Comparison of ENCODE assay signal across 30 cellular contexts in the genomic region with DNA sequence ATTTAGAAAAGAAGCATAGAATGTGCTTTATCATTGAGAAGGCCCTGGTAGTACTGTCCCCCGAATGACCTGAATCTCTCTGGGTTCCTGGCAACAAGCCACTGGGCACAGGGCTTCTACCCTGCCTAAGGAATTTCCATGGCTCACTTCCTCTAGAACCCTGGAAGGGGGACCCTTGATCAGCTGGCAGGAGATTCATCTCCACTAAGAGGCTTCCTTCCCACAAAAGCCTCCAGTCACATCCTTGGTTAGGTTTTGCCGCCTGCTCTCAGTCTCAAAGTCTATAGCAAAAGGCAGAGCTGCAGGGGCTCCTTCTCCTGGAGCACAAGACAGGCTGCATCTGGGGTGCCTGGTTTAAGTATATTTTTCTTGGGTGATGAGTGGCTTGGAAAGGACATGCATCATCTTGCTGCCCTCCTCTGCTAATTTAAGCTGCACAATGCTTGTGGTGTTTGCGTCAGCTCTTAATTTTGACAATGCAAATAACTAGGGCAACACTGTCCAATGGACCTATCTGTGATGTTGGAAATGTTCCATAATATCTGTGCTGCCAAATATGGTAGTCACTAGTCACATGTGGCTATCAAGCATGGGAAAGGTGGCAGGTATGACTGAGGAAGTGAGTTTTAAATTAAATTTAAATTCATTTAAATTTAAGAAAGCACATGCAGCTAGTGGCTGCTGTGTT. TPM values are rescaled to one million over a fixed set of nuclear protein-coding genes. Genes with fewer than 3 reads are reported as not detected.
DNase-seq lines count a peak whose midpoint lies in the region; ATAC-seq and TF ChIP-seq lines count a peak whose summit lies in the region.
"Had no signal": no experiment of that assay in that cellular context is flagged by ENCODE, and none has a peak within 500 bp of the region (broad histone marks: within the 10 kb centered on the region; RNA-seq: fewer than 3 reads in every experiment).

No MANE protein-coding gene starts in this region.

- POLR2A ChIA-PET in activated CD4-positive, alpha-beta memory T cell treated with anti-CD3 and anti-CD28 coated beads for 36 hours (lab: Charles Lee), result no interaction called here

- no peaks in the 10 kb centered on the region for H3K9me3 Mint-ChIP-seq in nephron
- H3K9me3 Mint-ChIP-seq in activated CD4-positive, alpha-beta memory T cell treated with anti-CD3 and anti-CD28 coated beads for 36 hours, result no peaks in the 10 kb centered on the region
- H3K9me3 Mint-ChIP-seq: activated T-cell treated with anti-CD3 and anti-CD28 coated beads, Interleukin-2, amount 50 U/mL, for 72 hours; endodermal cell; immature natural killer cell; stimulated activated memory B cell treated with anti-CD40 and anti-IgM and Interleukin-4, amounts not matched to agents 10 μg/mL and 1 μg/mL and 100 μg/mL, for 72 hours had no signal

- CTCF ChIA-PET in activated CD4-positive, alpha-beta memory T cell treated with anti-CD3 and anti-CD28 coated beads for 36 hours (lab: Charles Lee), result interaction anchor here (0.6 to 1.0 kb wide), 4 partner anchors 24 to 332 kb away, joined by 3 to 4 read pairs (median 3); no protein-coding TSS in a partner anchor

- peaks cover 67% of the 10 kb centered on the region for H3K4me1 Mint-ChIP-seq in nephron
- no peaks in the 10 kb centered on the region for H3K4me1 Mint-ChIP-seq in activated CD4-positive, alpha-beta memory T cell treated with anti-CD3 and anti-CD28 coated beads for 36 hours (ENCODE audit: low read depth)
- H3K4me1 Mint-ChIP-seq: activated CD8-positive, alpha-beta memory T cell treated with anti-CD3 and anti-CD28 coated beads, Interleukin-2, amount 10 ng/mL, durations not matched to agents 7 days and 5 days; immature natural killer cell; stimulated activated memory B cell treated with anti-CD40 and anti-IgM and Interleukin-4, amounts not matched to agents 10 μg/mL and 1 μg/mL and 100 μg/mL, for 72 hours had no signal

- peak overlapping the region; percentile 64 for H3K27ac ChIP-seq in brain microvascular endothelial cell
- H3K27ac ChIP-seq: cardiac muscle cell, gastroesophageal sphincter, GM23248, KMS-11 had no signal

- ATAC-seq in HG03439 (IDR thresholded peaks at IDR 0.05; ENCODE audit: unreplicated experiment), result no peak
- ATAC-seq: activated CD8-positive, alpha-beta memory T cell treated with anti-CD3 and anti-CD28 coated beads, Interleukin-2, amount 10 ng/mL, durations not matched to agents 7 days and 5 days; activated T-cell treated with anti-CD3 and anti-CD28 coated beads, Interleukin-2, amount 50 U/mL, for 72 hours; gastroesophageal sphincter; left lobe of liver; sciatic nerve; stimulated activated memory B cell treated with anti-CD40 and anti-IgM and Interleukin-4, amounts not matched to agents 10 μg/mL and 1 μg/mL and 100 μg/mL, for 72 hours had no signal

- no peak overlapping the region for H3K4me3 Mint-ChIP-seq in nephron
- no peak overlapping the region for H3K4me3 Mint-ChIP-seq in activated CD4-positive, alpha-beta memory T cell treated with anti-CD3 and anti-CD28 coated beads for 36 hours
- H3K4me3 Mint-ChIP-seq: activated CD8-positive, alpha-beta memory T cell treated with anti-CD3 and anti-CD28 coated beads, Interleukin-2, amount 10 ng/mL, durations not matched to agents 7 days and 5 days; activated T-cell treated with anti-CD3 and anti-CD28 coated beads, Interleukin-2, amount 50 U/mL, for 72 hours; endodermal cell; immature natural killer cell; stimulated activated memory B cell treated with anti-CD40 and anti-IgM and Interleukin-4, amounts not matched to agents 10 μg/mL and 1 μg/mL and 100 μg/mL, for 72 hours had no signal

- H3K36me3 Mint-ChIP-seq in nephron (ENCODE audit: low read depth), result no peaks in the 10 kb centered on the region
- H3K36me3 Mint-ChIP-seq in activated CD4-positive, alpha-beta memory T cell treated with anti-CD3 and anti-CD28 coated beads for 36 hours, result no peaks in the 10 kb centered on the region
- H3K36me3 Mint-ChIP-seq: activated CD8-positive, alpha-beta memory T cell treated with anti-CD3 and anti-CD28 coated beads, Interleukin-2, amount 10 ng/mL, durations not matched to agents 7 days and 5 days had no signal

- no peak overlapping the region for H3K4me3 ChIP-seq in brain microvascular endothelial cell (ENCODE audit: low read depth, low read length)
- H3K4me3 ChIP-seq: cardiac muscle cell, gastroesophageal sphincter, GM23248 had no signal

- intact Hi-C loops in activated CD4-positive, alpha-beta memory T cell treated with anti-CD3 and anti-CD28 coated beads for 36 hours (cut with micrococcal nuclease), result no loop called here

- in situ Hi-C loops in G401 (cut with HindIII; ENCODE audit: low sequenced_read_pairs), result no loop called here
- in situ Hi-C loops in brain microvascular endothelial cell (cut with HindIII; ENCODE audit: low pct_ligation_motif_present, low sequenced_read_pairs), result no loop called here

- H3K36me3 ChIP-seq in brain microvascular endothelial cell (replicated peaks), result no peaks in the 10 kb centered on the region
- H3K36me3 ChIP-seq: cardiac muscle cell, gastroesophageal sphincter had no signal

- H3K27me3 Mint-ChIP-seq in nephron (ENCODE audit: low read depth), result no peaks in the 10 kb centered on the region
- no peaks in the 10 kb centered on the region for H3K27me3 Mint-ChIP-seq in activated CD4-positive, alpha-beta memory T cell treated with anti-CD3 and anti-CD28 coated beads for 36 hours
- H3K27me3 Mint-ChIP-seq: activated CD8-positive, alpha-beta memory T cell treated with anti-CD3 and anti-CD28 coated beads, Interleukin-2, amount 10 ng/mL, durations not matched to agents 7 days and 5 days; stimulated activated memory B cell treated with anti-CD40 and anti-IgM and Interleukin-4, amounts not matched to agents 10 μg/mL and 1 μg/mL and 100 μg/mL, for 72 hours had no signal

- H3K27me3 ChIP-seq in brain microvascular endothelial cell (replicated peaks), result no peaks in the 10 kb centered on the region
- H3K27me3 ChIP-seq: cardiac muscle cell, gastroesophageal sphincter had no signal

- TF ChIP-seq CTCF in brain microvascular endothelial cell (IDR thresholded peaks at IDR 0.05; ENCODE audit: low read depth, low read length, missing control alignments) (no peak), nephron (IDR thresholded peaks at IDR 0.05; ENCODE audit: unreplicated experiment in 3 of 3) (no peak)

- DNase-seq in G401 (ENCODE audit: low spot score) (peak; percentile 51), NCI-H226 (peak; percentile 46), brain microvascular endothelial cell (peak; percentile 48)
- no peak for DNase-seq in effector CD8-positive, alpha-beta T cell (lab: John Stamatoyannopoulos, UW)
- no peak for DNase-seq in activated CD4-positive, alpha-beta memory T cell treated with anti-CD3 and anti-CD28 coated beads for 36 hours
- DNase-seq: activated CD4-positive, alpha-beta T cell treated with anti-CD3 and anti-CD28 coated beads, Interleukin-2, amount 50 U/mL, for 1 hour; activated CD8-positive, alpha-beta memory T cell treated with anti-CD3 and anti-CD28 coated beads, Interleukin-2, amount 10 ng/mL, durations not matched to agents 7 days and 5 days; activated naive CD4-positive, alpha-beta T cell treated with Interleukin-2 at 50 U/mL for 16 hours; activated T-cell treated with anti-CD3 and anti-CD28 coated beads, Interleukin-2, amount 50 U/mL, for 72 hours; Calu3; cortex of kidney; endodermal cell; GM23248; hippocampal formation; immature natural killer cell; mesenchymal stem cell; NCI-H1694; NCI-H774; posterior cingulate gyrus; stimulated activated CD4-positive, alpha-beta T cell treated with anti-CD3 and anti-CD28 coated beads, Interleukin-4, amount 100 ng/mL, for 4 hours; T-helper 9 cell had no signal

- H3K27ac Mint-ChIP-seq in nephron, result peak overlapping the region; percentile 64 to 99 (median 90)
- H3K27ac Mint-ChIP-seq in activated CD4-positive, alpha-beta memory T cell treated with anti-CD3 and anti-CD28 coated beads for 36 hours, result no peak overlapping the region
- H3K27ac Mint-ChIP-seq: activated CD8-positive, alpha-beta memory T cell treated with anti-CD3 and anti-CD28 coated beads, Interleukin-2, amount 10 ng/mL, durations not matched to agents 7 days and 5 days; activated T-cell treated with anti-CD3 and anti-CD28 coated beads, Interleukin-2, amount 50 U/mL, for 72 hours; endodermal cell; stimulated activated memory B cell treated with anti-CD40 and anti-IgM and Interleukin-4, amounts not matched to agents 10 μg/mL and 1 μg/mL and 100 μg/mL, for 72 hours had no signal

RNA-seq across cellular contexts. Expression of a gene that starts 33.4 kb away (rescaled TPM):
- not detected in 2 replicates for total RNA-seq in G401 (2014; rRNA removed; shearing (Covaris generic))
- not detected for total RNA-seq in activated CD4-positive, alpha-beta memory T cell treated with anti-CD3 and anti-CD28 coated beads for 36 hours
- total RNA-seq: activated CD8-positive, alpha-beta memory T cell treated with anti-CD3 and anti-CD28 coated beads, Interleukin-2, amount 10 ng/mL, durations not matched to agents 7 days and 5 days; myocyte had no signal

RNA-seq across cellular contexts. Expression of a gene that starts 36.2 kb away (rescaled TPM):
- 42.5 and 58.7 TPM in 2 replicates for total RNA-seq in G401 (2014; rRNA removed; shearing (Covaris generic))
- 10 to 100 TPM; 11.9 to 12.4 TPM for total RNA-seq in activated CD4-positive, alpha-beta memory T cell treated with anti-CD3 and anti-CD28 coated beads for 36 hours

Comparison
In these comparisons a context has a peak if more than half of its experiments do, and no peak if none do; other contexts are left out.
1. DNase-seq: peak in G401 (single experiment), NCI-H226 (single experiment) and brain microvascular endothelial cell (single experiment); none in effector CD8-positive, alpha-beta T cell (single experiment) and activated CD4-positive, alpha-beta memory T cell treated with anti-CD3 and anti-CD28 coated beads for 36 hours (single experiment).